In genomic region chr3:45608296-45608695, GRCh38 we compare ENCODE assay signal across 11 cellular contexts. TPM values are rescaled to one million over a fixed set of nuclear protein-coding genes. Genes with fewer than 3 reads are reported as not detected.
A peak's percentile ranks its signal among the peaks of the same experiment; 100 is the strongest.
DNase-seq lines count a peak whose midpoint lies in the region; ATAC-seq and TF ChIP-seq lines count a peak whose summit lies in the region.
"Had no signal": no experiment of that assay in that cellular context is flagged by ENCODE, and none has a peak within 500 bp of the region (broad histone marks: within the 10 kb centered on the region; RNA-seq: fewer than 3 reads in every experiment).

No MANE protein-coding gene starts in this region.

- H3K36me3 ChIP-seq in KMS-11 (ENCODE audit: insufficient read depth): no peaks in the 10 kb centered on the region
- peaks cover 6% of the 10 kb centered on the region for H3K36me3 ChIP-seq in brain microvascular endothelial cell (replicated peaks)
- no peaks in the 10 kb centered on the region for H3K36me3 ChIP-seq in transverse colon
- H3K36me3 ChIP-seq in Caco-2 (ENCODE audit: control insufficient read depth, insufficient read depth, low read length): peaks cover 1% of the 10 kb centered on the region; the same call in 1 of the 2 replicates

- H3K27ac ChIP-seq in KMS-11 (no peak overlapping the region; the same call in 1 of the 2 replicates), brain microvascular endothelial cell (peak overlapping the region; percentile 44), transverse colon (peak overlapping the region; percentile 4 to 70 (median 60))
- H3K27ac ChIP-seq: SK-N-MC had no signal

- H3K4me3 ChIP-seq in KMS-11 (IDR thresholded peaks at IDR 0.05; ENCODE audit: insufficient read depth, low read depth, low read length) (no peak overlapping the region), brain microvascular endothelial cell (ENCODE audit: low read depth, low read length) (no peak overlapping the region), transverse colon (no peak overlapping the region), Caco-2 (ENCODE audit: low read depth, low read length) (no peak overlapping the region)
- H3K4me3 ChIP-seq: SK-N-MC had no signal

- no peaks in the 10 kb centered on the region for H3K9me3 Mint-ChIP-seq in Caco-2 (ENCODE audit: unreplicated experiment)
- H3K9me3 Mint-ChIP-seq: activated naive CD8-positive, alpha-beta T cell treated with anti-CD3 and anti-CD28 coated beads, Interleukin-2, amount 10 ng/mL, durations not matched to agents 7 days and 5 days had no signal

- H3K9ac ChIP-seq in KMS-11: no peak overlapping the region

- BruUV-seq in Caco-2 (replicated peaks; lab: Mats Ljungman, UMichigan): no TSS peak

- POLR2A ChIA-PET in Caco-2 (lab: Charles Lee): no interaction called here

- H3K4me3 Mint-ChIP-seq in Caco-2 (ENCODE audit: unreplicated experiment): no peak overlapping the region
- H3K4me3 Mint-ChIP-seq: activated naive CD8-positive, alpha-beta T cell treated with anti-CD3 and anti-CD28 coated beads, Interleukin-2, amount 10 ng/mL, durations not matched to agents 7 days and 5 days had no signal

- no peaks in the 10 kb centered on the region for H3K9me3 ChIP-seq in transverse colon
- H3K9me3 ChIP-seq in Caco-2: no peaks in the 10 kb centered on the region

- in situ Hi-C loops in brain microvascular endothelial cell (cut with HindIII; ENCODE audit: low pct_ligation_motif_present, low sequenced_read_pairs): no loop called here
- in situ Hi-C loops in transverse colon (cut with MboI; ENCODE audit: low pct_ligation_motif_present in 1 of 4, low pct_unique_long_range_greater_than_20kb in 1 of 4, low sequenced_read_pairs in 3 of 4): no loop called here

- H3K27ac Mint-ChIP-seq in Caco-2 (ENCODE audit: unreplicated experiment): no peak overlapping the region
- H3K27ac Mint-ChIP-seq: activated naive CD8-positive, alpha-beta T cell treated with anti-CD3 and anti-CD28 coated beads, Interleukin-2, amount 10 ng/mL, durations not matched to agents 7 days and 5 days had no signal

- no peak overlapping the region for H2AFZ ChIP-seq in KMS-11 (ENCODE audit: low read depth)

- TF ChIP-seq CTCF in KMS-11 (conservative IDR thresholded peaks at IDR 0.05; ENCODE audit: low read depth, low read length) (no peak), brain microvascular endothelial cell (IDR thresholded peaks at IDR 0.05; ENCODE audit: low read depth, low read length, missing control alignments) (no peak), transverse colon (IDR thresholded peaks at IDR 0.05) (no peak), Caco-2 (IDR thresholded peaks at IDR 0.05; ENCODE audit: insufficient read depth in 1 of 2, low read depth in 1 of 2, low read length in 1 of 2, severe bottlenecking in 1 of 2, unreplicated experiment in 1 of 2) (no peak)

- TF ChIP-seq POLR2A in transverse colon (IDR thresholded peaks at IDR 0.05): no peak

- peaks cover 91% of the 10 kb centered on the region for H3K79me2 ChIP-seq in KMS-11 (ENCODE audit: insufficient read depth, low read depth)

- ATAC-seq in HG02973 (IDR thresholded peaks at IDR 0.05; ENCODE audit: unreplicated experiment) (no peak), GM21737 (IDR thresholded peaks at IDR 0.05; ENCODE audit: unreplicated experiment) (no peak)

- H3K4me1 ChIP-seq in KMS-11 (ENCODE audit: low read depth, poor library complexity, severe bottlenecking) (peaks cover 98% of the 10 kb centered on the region), transverse colon (peaks cover 10 to 37% (median 23%) of the 10 kb centered on the region in 4 donors), Caco-2 (no peaks in the 10 kb centered on the region)

- 84 to 97% methylated on average over 5 to 10 of the region's 10 CpGs for WGBS in transverse colon (ENCODE audit: low coverage in 1 of 2), 2 donors

- TF ChIP-seq EP300 in transverse colon (IDR thresholded peaks at IDR 0.05; ENCODE audit: low read depth): no peak

- CTCF ChIA-PET in Caco-2 (lab: Charles Lee): no interaction called here

- no peak for DNase-seq in brain microvascular endothelial cell
- peak; percentile 71 for DNase-seq in myocyte (ENCODE audit: low read depth)
- DNase-seq in transverse colon: no peak
- no peak for DNase-seq in Caco-2
- DNase-seq: activated naive CD8-positive, alpha-beta T cell treated with anti-CD3 and anti-CD28 coated beads, Interleukin-2, amount 10 ng/mL, durations not matched to agents 7 days and 5 days; activated T-cell treated with anti-CD3 and anti-CD28 coated beads for 4 hours; NCI-H2171 treated with DMSO at 0.1 percent for 48 hours had no signal

- intact Hi-C loops in transverse colon (cut with DNase I; ENCODE audit: low total_unique reads): no loop called here
- intact Hi-C loops in Caco-2 (cut with micrococcal nuclease; ENCODE audit: unreplicated experiment): no loop called here

- no peaks in the 10 kb centered on the region for H3K4me1 Mint-ChIP-seq in Caco-2 (ENCODE audit: low read depth, unreplicated experiment)

- H3K36me3 Mint-ChIP-seq in Caco-2 (ENCODE audit: insufficient read depth, unreplicated experiment): peaks cover 15% of the 10 kb centered on the region

- H3K27me3 ChIP-seq in KMS-11 (ENCODE audit: insufficient read depth, low read depth): no peaks in the 10 kb centered on the region
- no peaks in the 10 kb centered on the region for H3K27me3 ChIP-seq in brain microvascular endothelial cell (replicated peaks)
- H3K27me3 ChIP-seq in transverse colon: no peaks in the 10 kb centered on the region
- no peaks in the 10 kb centered on the region for H3K27me3 ChIP-seq in Caco-2 (replicated peaks; ENCODE audit: control insufficient read depth, insufficient read depth, low read length)

- H3K27me3 Mint-ChIP-seq in Caco-2 (ENCODE audit: insufficient read depth, unreplicated experiment): no peaks in the 10 kb centered on the region
- H3K27me3 Mint-ChIP-seq: activated naive CD8-positive, alpha-beta T cell treated with anti-CD3 and anti-CD28 coated beads, Interleukin-2, amount 10 ng/mL, durations not matched to agents 7 days and 5 days had no signal

- peak overlapping the region; percentile 21; the same call in 1 of the 2 replicates for H3K4me2 ChIP-seq in KMS-11

- H4K20me1 ChIP-seq in KMS-11 (ENCODE audit: insufficient read depth): no peaks in the 10 kb centered on the region

RNA-seq across cellular contexts. Expression of gene LIMD1, which starts 13.7 kb away (rescaled TPM):
- total RNA-seq in myocyte (29.2 and 35.9 TPM in 2 replicates), transverse colon (10 to 100 TPM; 28.3 to 84.9 (median 36.0) TPM), Caco-2 (2022) (28.4 and 31.3 TPM in 2 replicates)
- 12.4 TPM for polyA plus RNA-seq in myocyte (2012)
